In the genomic region with DNA sequence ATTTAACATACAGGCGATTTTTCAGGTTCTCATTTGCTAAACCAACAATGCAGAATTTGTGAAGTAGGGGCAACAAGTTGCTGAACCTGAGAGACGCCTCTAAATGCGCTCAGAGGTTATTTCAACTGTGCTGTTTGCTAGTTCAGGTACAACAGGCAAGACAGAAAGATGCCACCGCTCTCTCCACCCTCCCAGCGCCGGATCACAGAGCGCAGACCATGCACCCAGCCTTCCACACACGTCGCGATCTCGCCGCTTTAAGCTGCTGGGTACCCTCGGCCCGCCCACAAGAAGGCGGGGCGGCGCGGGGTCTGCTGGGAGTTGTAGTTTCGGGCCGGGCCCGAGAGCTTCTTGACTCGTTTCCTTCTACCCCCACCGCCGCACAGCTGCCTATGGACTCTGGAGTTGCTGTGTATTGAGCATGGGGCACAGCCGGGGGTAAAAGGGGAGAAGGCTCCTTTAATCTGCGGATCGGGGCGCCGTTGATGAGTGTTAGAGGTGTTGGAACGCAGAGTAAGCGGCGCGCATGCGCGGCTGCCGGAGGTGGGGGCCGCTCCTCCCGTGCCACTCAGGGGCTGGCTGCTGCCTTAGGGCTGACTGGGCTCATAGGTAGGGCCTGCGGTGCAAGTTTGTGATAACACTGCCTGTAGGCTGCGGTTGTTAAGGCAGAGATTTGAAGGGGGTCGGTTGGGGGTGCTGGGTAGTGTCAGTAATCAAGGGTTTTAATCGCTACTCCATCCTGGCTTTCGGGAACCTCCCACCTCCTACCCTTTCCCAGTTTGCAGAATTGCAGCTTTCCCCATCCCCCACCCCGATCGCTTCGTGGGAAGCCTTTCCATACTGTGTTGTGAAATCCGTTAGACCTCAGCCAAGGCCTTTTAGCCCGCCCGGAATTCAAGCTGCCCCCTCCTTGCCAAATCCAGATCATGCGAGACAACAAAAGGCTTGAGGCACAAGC, we compare ENCODE assay signal across 8 cellular contexts. TPM values are rescaled to one million over a fixed set of nuclear protein-coding genes. Genes with fewer than 3 reads are reported as not detected.
DNase-seq lines count a peak whose midpoint lies in the region; ATAC-seq and TF ChIP-seq lines count a peak whose summit lies in the region.

No MANE protein-coding gene starts in this region.

- H3K9me3 ChIP-seq in hepatocyte (ENCODE audit: low read depth) (no peaks in the 10 kb centered on the region), aorta (ENCODE audit: control insufficient read depth, low read length) (no peaks in the 10 kb centered on the region)

- no peaks in the 10 kb centered on the region for H3K36me3 ChIP-seq in hepatocyte (replicated peaks; ENCODE audit: insufficient read depth, low read depth)
- no peaks in the 10 kb centered on the region for H3K36me3 ChIP-seq in aorta (ENCODE audit: control insufficient read depth in 1 of 2, insufficient read depth in 2 of 2, low read length in 1 of 2)

- TF ChIP-seq CTCF in astrocyte of the cerebellum (IDR thresholded peaks at IDR 0.05; ENCODE audit: low read depth, low read length, missing control alignments): no peak
- no peak for TF ChIP-seq CTCF in hepatocyte (IDR thresholded peaks at IDR 0.05; ENCODE audit: poor library complexity)

- in situ Hi-C loops in astrocyte of the cerebellum (cut with HindIII; ENCODE audit: low sequenced_read_pairs): no loop called here

- H2AFZ ChIP-seq in hepatocyte: peak overlapping the region; percentile 72

- H3K4me2 ChIP-seq in hepatocyte: peak overlapping the region; percentile 85

- intact Hi-C loops in aorta (cut with DNase I): loop anchor here (1.0 to 2.0 kb wide), 3 partner anchors 40 to 190 kb away; a partner anchor contains a TSS

- no peaks in the 10 kb centered on the region for H3K9me2 ChIP-seq in hepatocyte (replicated peaks; ENCODE audit: insufficient read depth)

- H3K4me1 ChIP-seq in hepatocyte (ENCODE audit: insufficient read depth) (peaks cover 19% of the 10 kb centered on the region), aorta (ENCODE audit: control insufficient read depth in 1 of 2, insufficient read depth in 2 of 2, low read length in 2 of 2) (no peaks in the 10 kb centered on the region)

- no peaks in the 10 kb centered on the region for H3K79me2 ChIP-seq in hepatocyte

- WGBS in hepatocyte (ENCODE audit: low lambda C conversion rate, missing lambda C conversion rate): 3% methylated on average over 48 of the region's 50 CpGs
- 1% methylated on average over 50 of the region's 50 CpGs for WGBS in aorta, 2 donors

- TF ChIP-seq POLR2A in GM18505 (IDR thresholded peaks at IDR 0.05; ENCODE audit: borderline replicate concordance, extremely low read depth, insufficient read depth, insufficient read length): no peak

- H3K27me3 ChIP-seq in hepatocyte (no peaks in the 10 kb centered on the region), aorta (ENCODE audit: control insufficient read depth in 1 of 2, insufficient read depth in 2 of 2, low read length in 1 of 2) (no peaks in the 10 kb centered on the region)

- peak overlapping the region; percentile 84 for H3K4me3 ChIP-seq in astrocyte of the cerebellum (ENCODE audit: low read depth, low read length)
- H3K4me3 ChIP-seq in hepatocyte: peak overlapping the region; percentile 35
- H3K4me3 ChIP-seq in aorta (ENCODE audit: low read length in 2 of 2): peak overlapping the region; percentile 43 to 75

- ATAC-seq in GM18505 (IDR thresholded peaks at IDR 0.05; ENCODE audit: unreplicated experiment) (peak; percentile 99), HG02970 (IDR thresholded peaks at IDR 0.05; ENCODE audit: low FRiP score, unreplicated experiment) (peak; percentile 95), aorta (ENCODE audit: low FRiP score) (peak; percentile 97)

- H3K27ac ChIP-seq in hepatocyte (peak overlapping the region; percentile 89), aorta (ENCODE audit: low read depth in 1 of 2, low read length in 2 of 2) (peak overlapping the region in 1 of 2 donors; percentile 60)

- DNase-seq in NCI-H2029 treated with DMSO at 0.1 percent for 48 hours (lab: John Stamatoyannopoulos, UW): peak; percentile 90
- peak; percentile 83 for DNase-seq in T1000 (lab: John Stamatoyannopoulos, UW)
- DNase-seq in astrocyte of the cerebellum (ENCODE audit: low read depth): peak; percentile 82
- DNase-seq in hepatocyte (ENCODE audit: low spot score): peak; percentile 94
- peak; percentile 98 for DNase-seq in retina
- peak; percentile 92 to 96 for DNase-seq in aorta

- no peaks in the 10 kb centered on the region for H4K20me1 ChIP-seq in hepatocyte (ENCODE audit: insufficient read depth, poor library complexity, severe bottlenecking)

RNA-seq across cellular contexts. Expression of a gene that starts 40.3 kb away (rescaled TPM):
- total RNA-seq in hepatocyte (76.1 and 87.4 TPM in 2 replicates), aorta (10 to 100 TPM; 26.3 to 44.7 TPM)
- polyA plus RNA-seq in hepatocyte (11.9 and 14.5 TPM in 2 replicates), aorta (10 to 100 TPM in 1 of 2 donors, 1 to 10 TPM in 1; 5.4 to 13.2 TPM)
